Comparison of ENCODE assay signal across 1 cellular context in genomic region chr11:910589-911030, GRCh38.
A peak's percentile ranks its signal among the peaks of the same experiment; 100 is the strongest.
TF ChIP-seq lines count a peak whose summit lies in the region.

TSS of gene CHID1 (minus strand) at chr11:910810. CDS start at chr11:904816, 5,994 bp downstream.

TF ChIP-seq in HepG2, 621 proteins besides CTCF, POLR2A, EP300 and RAD21 (continued from another document and continues in another):
- TF ChIP-seq AFF4 (CRISPR knock-in tag; IDR thresholded peaks at IDR 0.05) (no peak), ZNF317 (CRISPR knock-in tag; IDR thresholded peaks at IDR 0.05) (no peak), LCORL (IDR thresholded peaks at IDR 0.05) (no peak), LCORL (CRISPR knock-in tag; IDR thresholded peaks at IDR 0.05) (peak; percentile 41; the same call in 1 of the 2 replicates), ZNF839 (CRISPR knock-in tag; IDR thresholded peaks at IDR 0.05; ENCODE audit: borderline replicate concordance) (no peak), ZNF619 (CRISPR knock-in tag; IDR thresholded peaks at IDR 0.05) (0 out of 2 replicates have a peak, but pooled peaks have one; percentile 50), DNMT3B (CRISPR knock-in tag; conservative IDR thresholded peaks at IDR 0.05) (no peak), NONO (IDR thresholded peaks at IDR 0.05) (no peak), NONO (CRISPR knock-in tag; conservative IDR thresholded peaks at IDR 0.05) (peak; percentile 77), NR2F6 (IDR thresholded peaks at IDR 0.05) (no peak), NR2F6 (CRISPR knock-in tag; IDR thresholded peaks at IDR 0.05) (peak; percentile 8; the same call in 1 of the 2 replicates), ZNF382 (CRISPR knock-in tag; IDR thresholded peaks at IDR 0.05; ENCODE audit: borderline replicate concordance) (no peak), TAF1 (CRISPR knock-in tag; IDR thresholded peaks at IDR 0.05) (peak; percentile 56; the same call in 1 of the 2 replicates), ZNF354B (CRISPR knock-in tag; IDR thresholded peaks at IDR 0.05) (no peak), ZNF446 (CRISPR knock-in tag; IDR thresholded peaks at IDR 0.05) (peak; percentile 48; the same call in 1 of the 2 replicates), CCDC6 (CRISPR knock-in tag; IDR thresholded peaks at IDR 0.05) (no peak), CREM (IDR thresholded peaks at IDR 0.05) (no peak), CREM (CRISPR knock-in tag; IDR thresholded peaks at IDR 0.05) (no peak), SOX6 (IDR thresholded peaks at IDR 0.05) (no peak), SOX6 (CRISPR knock-in tag; IDR thresholded peaks at IDR 0.05) (no peak), MYC (CRISPR knock-in tag; IDR thresholded peaks at IDR 0.05; ENCODE audit: borderline replicate concordance) (0 out of 2 replicates have a peak, but pooled peaks have one; percentile 9), ZNF468 (CRISPR knock-in tag; IDR thresholded peaks at IDR 0.05) (no peak), ZBTB26 (CRISPR knock-in tag; IDR thresholded peaks at IDR 0.05; ENCODE audit: borderline replicate concordance) (no peak), TFAP4 (IDR thresholded peaks at IDR 0.05; ENCODE audit: borderline replicate concordance, low read depth) (no peak), ZBTB25 (CRISPR knock-in tag; IDR thresholded peaks at IDR 0.05) (peak; percentile 63; the same call in 1 of the 2 replicates), SIX1 (CRISPR knock-in tag; IDR thresholded peaks at IDR 0.05; ENCODE audit: borderline replicate concordance) (no peak), TCF7L2 (IDR thresholded peaks at IDR 0.05; ENCODE audit: low read depth, low read length) (no peak), ZNF644 (CRISPR knock-in tag; IDR thresholded peaks at IDR 0.05; ENCODE audit: low read depth) (no peak), GMEB2 (CRISPR knock-in tag; IDR thresholded peaks at IDR 0.05; ENCODE audit: low read depth) (peak; percentile 78), ZMYM4 (CRISPR knock-in tag; IDR thresholded peaks at IDR 0.05) (peak; percentile 37; the same call in 1 of the 2 replicates), SP140L (CRISPR knock-in tag; IDR thresholded peaks at IDR 0.05; ENCODE audit: borderline replicate concordance) (no peak), EEA1 (CRISPR knock-in tag; IDR thresholded peaks at IDR 0.05; ENCODE audit: borderline replicate concordance) (0 out of 2 replicates have a peak, but pooled peaks have one; percentile 77), KDM2A (CRISPR knock-in tag; IDR thresholded peaks at IDR 0.05; ENCODE audit: borderline replicate concordance, low read depth) (peak; percentile 69; the same call in 1 of the 2 replicates), ZNF160 (CRISPR knock-in tag; IDR thresholded peaks at IDR 0.05) (no peak), ETV5 (CRISPR knock-in tag; IDR thresholded peaks at IDR 0.05; ENCODE audit: borderline replicate concordance) (peak; percentile 41; the same call in 1 of the 2 replicates), ZNF414 (CRISPR knock-in tag; IDR thresholded peaks at IDR 0.05) (peak; percentile 59; the same call in 1 of the 2 replicates), ZNF576 (CRISPR knock-in tag; IDR thresholded peaks at IDR 0.05) (no peak), NCOR1 (IDR thresholded peaks at IDR 0.05; ENCODE audit: borderline replicate concordance, low read length) (no peak), XRCC5 (optimal IDR thresholded peaks at IDR 0.05; ENCODE audit: low read length) (no peak), KDM6A (CRISPR knock-in tag; IDR thresholded peaks at IDR 0.05; ENCODE audit: low read depth) (no peak), MXD1 (CRISPR knock-in tag; IDR thresholded peaks at IDR 0.05) (no peak; the same call in none of the 2 replicates), XBP1 (CRISPR knock-in tag; IDR thresholded peaks at IDR 0.05) (no peak), TFDP1 (CRISPR knock-in tag; IDR thresholded peaks at IDR 0.05; ENCODE audit: borderline replicate concordance) (peak; percentile 62; the same call in 1 of the 2 replicates), ZNF577 (CRISPR knock-in tag; IDR thresholded peaks at IDR 0.05; ENCODE audit: borderline replicate concordance, low read depth) (no peak), WIZ (CRISPR knock-in tag; IDR thresholded peaks at IDR 0.05) (no peak), ZNF777 (CRISPR knock-in tag; IDR thresholded peaks at IDR 0.05) (0 out of 2 replicates have a peak, but pooled peaks have one; percentile 29), ATF3 (CRISPR knock-in tag; IDR thresholded peaks at IDR 0.05) (no peak), ZNF639 (CRISPR knock-in tag; conservative IDR thresholded peaks at IDR 0.05) (0 out of 2 replicates have a peak, but pooled peaks have one; percentile 25), TOE1 (CRISPR knock-in tag; IDR thresholded peaks at IDR 0.05) (no peak), ZBTB49 (CRISPR knock-in tag; IDR thresholded peaks at IDR 0.05; ENCODE audit: borderline replicate concordance) (no peak), E2F1 (CRISPR knock-in tag; IDR thresholded peaks at IDR 0.05) (peak; percentile 66; the same call in 1 of the 2 replicates), ARHGAP35 (CRISPR knock-in tag; IDR thresholded peaks at IDR 0.05; ENCODE audit: borderline replicate concordance) (no peak), ZFP62 (CRISPR knock-in tag; IDR thresholded peaks at IDR 0.05) (no peak)
